1 cellular context compared by ENCODE assay signal in the genomic region with DNA sequence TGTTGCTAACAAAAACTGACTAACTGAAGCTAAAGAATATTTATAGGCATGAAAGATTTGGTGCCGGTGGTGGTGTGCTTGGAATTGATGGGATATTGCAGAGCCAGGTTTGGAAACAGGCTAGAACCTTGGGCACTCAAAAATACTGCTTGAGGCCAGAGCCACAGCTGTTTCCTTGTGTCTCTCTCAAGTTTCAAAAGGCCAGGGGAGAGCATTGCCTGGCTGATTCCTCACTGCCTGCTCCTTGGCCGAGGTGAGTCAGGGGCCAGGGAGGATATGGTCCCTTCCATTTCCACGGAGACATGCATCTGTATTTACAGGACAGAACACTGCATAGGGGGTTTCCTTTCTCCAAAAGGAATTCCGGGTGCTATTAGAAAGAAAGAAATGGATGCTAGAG.
TF ChIP-seq lines count a peak whose summit lies in the region.

No MANE protein-coding gene starts in this region.

TF ChIP-seq in H1, 55 proteins besides CTCF, POLR2A, EP300 and RAD21:
- no peak for TF ChIP-seq POLR2AphosphoS5 (IDR thresholded peaks at IDR 0.05; ENCODE audit: low read depth, low read length)
- TF ChIP-seq TAF7 (optimal IDR thresholded peaks at IDR 0.05; ENCODE audit: borderline replicate concordance, low read depth, low read length), result no peak
- TF ChIP-seq BACH1 (IDR thresholded peaks at IDR 0.05; ENCODE audit: low read length), result no peak
- TF ChIP-seq GABPA (IDR thresholded peaks at IDR 0.05; ENCODE audit: borderline replicate concordance, insufficient read depth, low read length), result no peak
- no peak for TF ChIP-seq RBBP5 (IDR thresholded peaks at IDR 0.05; ENCODE audit: borderline replicate concordance, low read depth, low read length)
- TF ChIP-seq CHD1 (IDR thresholded peaks at IDR 0.05; ENCODE audit: low read depth, low read length), result no peak
- no peak for TF ChIP-seq EZH2 (IDR thresholded peaks at IDR 0.05; ENCODE audit: low read depth, low read length, severe bottlenecking)
- no peak for TF ChIP-seq SP2 (IDR thresholded peaks at IDR 0.05; ENCODE audit: low read length)
